ENCODE assay signal across 8 cellular contexts in the genomic region with DNA sequence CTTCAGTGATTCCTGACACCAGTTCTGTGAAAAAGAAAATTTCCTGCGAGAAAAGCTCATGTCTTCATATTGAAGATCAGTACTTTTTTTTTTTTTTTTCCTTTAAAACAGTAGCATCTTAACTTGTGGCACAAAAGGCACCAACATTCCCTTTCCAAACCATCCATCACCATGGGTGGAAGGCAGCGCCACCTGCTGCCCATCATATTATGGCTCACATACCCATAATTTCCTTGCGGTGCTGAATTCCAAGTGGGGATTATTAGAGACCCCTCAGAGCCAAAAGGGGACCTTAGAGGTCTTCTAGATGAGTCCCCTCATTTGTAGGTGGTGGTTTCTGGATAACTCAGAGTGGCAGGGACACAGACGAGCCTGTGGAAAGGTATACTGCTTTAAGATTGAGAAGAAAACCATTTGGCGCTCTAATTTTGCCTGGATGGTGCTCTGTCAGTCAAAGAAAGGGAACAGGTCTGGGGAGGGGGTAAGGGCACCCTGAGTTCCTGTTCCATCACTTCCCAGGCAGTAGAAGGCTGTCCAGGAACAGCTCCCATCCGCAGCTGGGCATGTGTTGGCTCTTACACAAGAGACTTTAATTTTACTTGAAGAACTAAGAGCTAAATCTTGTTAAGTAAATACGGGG. TPM values are rescaled to one million over a fixed set of nuclear protein-coding genes. Genes with fewer than 3 reads are reported as not detected.
DNase-seq lines count a peak whose midpoint lies in the region; ATAC-seq and TF ChIP-seq lines count a peak whose summit lies in the region.

No MANE protein-coding gene starts in this region.

- DNase-seq in COLO668 (lab: John Stamatoyannopoulos, UW; ENCODE audit: unreplicated experiment) (peak; percentile 36), HFF-Myc (ENCODE audit: extremely low read depth, low read depth) (no peak), SW480 (ENCODE audit: low spot score) (peak; percentile 31), cerebellar cortex (ENCODE audit: low spot score) (peak; percentile 80), lung microvascular endothelial cell (ENCODE audit: low read depth in 2 of 2) (peak; percentile 39 to 72), NCI-H226 (no peak)
- peak in 4 of 6 experiments; percentile 2 to 32 (median 27) for DNase-seq in stimulated activated naive CD4-positive, alpha-beta T cell (lab: John Stamatoyannopoulos, UW)

- no peak for ATAC-seq in HG03025 (IDR thresholded peaks at IDR 0.05; ENCODE audit: low FRiP score, unreplicated experiment)

- peak; percentile 86 for TF ChIP-seq CTCF in HFF-Myc (IDR thresholded peaks at IDR 0.05; ENCODE audit: low read depth, low read length, missing control alignments)

- no peak overlapping the region for H3K4me3 ChIP-seq in HFF-Myc (replicated peaks; ENCODE audit: low read depth, low read length)

RNA-seq across cellular contexts. Expression of a gene that starts 7.9 kb away (rescaled TPM):
- not detected in 2 replicates for total RNA-seq in lung microvascular endothelial cell

RNA-seq across cellular contexts. Expression of a gene that starts 12.2 kb away (rescaled TPM):
- 41.6 and 76.2 TPM in 2 replicates for total RNA-seq in lung microvascular endothelial cell

RNA-seq across cellular contexts. Expression of a gene that starts 13.7 kb away (rescaled TPM):
- not detected in 2 replicates for total RNA-seq in lung microvascular endothelial cell

Comparison
In these comparisons a context has a peak if more than half of its experiments do, and no peak if none do; other contexts are left out.
1. DNase-seq: peak in COLO668 (single experiment), SW480 (single experiment), cerebellar cortex (single experiment), lung microvascular endothelial cell (2 of 2) and stimulated activated naive CD4-positive, alpha-beta T cell (4 of 6); none in HFF-Myc (single experiment) and NCI-H226 (single experiment).